1 cellular context compared by ENCODE assay signal in the genomic region with DNA sequence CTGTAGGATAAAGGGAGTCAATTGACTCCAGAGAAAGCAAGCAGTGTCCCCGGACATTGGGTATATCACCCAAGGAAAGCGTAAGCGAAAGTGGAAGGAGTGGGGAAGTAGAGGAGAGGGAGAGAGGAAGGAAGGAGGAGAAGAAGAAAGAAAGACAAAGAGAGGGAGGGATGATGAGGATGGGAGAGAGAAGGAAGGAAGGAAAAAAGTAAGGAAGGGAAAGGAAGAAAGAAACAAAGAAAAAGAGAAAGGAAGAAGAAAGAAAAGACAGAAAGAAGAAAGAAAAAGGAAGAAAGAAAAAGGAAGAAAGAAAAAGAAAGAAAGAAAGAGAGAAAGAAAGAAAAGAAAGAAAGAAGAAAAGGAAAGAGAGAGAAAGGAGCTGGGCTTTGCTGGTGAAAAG.
TF ChIP-seq lines count a peak whose summit lies in the region.

No MANE protein-coding gene starts in this region.

TF ChIP-seq in GM12878, 131 proteins besides CTCF, POLR2A, EP300 and RAD21 (continued from another document):
- TF ChIP-seq, protein P1, sequence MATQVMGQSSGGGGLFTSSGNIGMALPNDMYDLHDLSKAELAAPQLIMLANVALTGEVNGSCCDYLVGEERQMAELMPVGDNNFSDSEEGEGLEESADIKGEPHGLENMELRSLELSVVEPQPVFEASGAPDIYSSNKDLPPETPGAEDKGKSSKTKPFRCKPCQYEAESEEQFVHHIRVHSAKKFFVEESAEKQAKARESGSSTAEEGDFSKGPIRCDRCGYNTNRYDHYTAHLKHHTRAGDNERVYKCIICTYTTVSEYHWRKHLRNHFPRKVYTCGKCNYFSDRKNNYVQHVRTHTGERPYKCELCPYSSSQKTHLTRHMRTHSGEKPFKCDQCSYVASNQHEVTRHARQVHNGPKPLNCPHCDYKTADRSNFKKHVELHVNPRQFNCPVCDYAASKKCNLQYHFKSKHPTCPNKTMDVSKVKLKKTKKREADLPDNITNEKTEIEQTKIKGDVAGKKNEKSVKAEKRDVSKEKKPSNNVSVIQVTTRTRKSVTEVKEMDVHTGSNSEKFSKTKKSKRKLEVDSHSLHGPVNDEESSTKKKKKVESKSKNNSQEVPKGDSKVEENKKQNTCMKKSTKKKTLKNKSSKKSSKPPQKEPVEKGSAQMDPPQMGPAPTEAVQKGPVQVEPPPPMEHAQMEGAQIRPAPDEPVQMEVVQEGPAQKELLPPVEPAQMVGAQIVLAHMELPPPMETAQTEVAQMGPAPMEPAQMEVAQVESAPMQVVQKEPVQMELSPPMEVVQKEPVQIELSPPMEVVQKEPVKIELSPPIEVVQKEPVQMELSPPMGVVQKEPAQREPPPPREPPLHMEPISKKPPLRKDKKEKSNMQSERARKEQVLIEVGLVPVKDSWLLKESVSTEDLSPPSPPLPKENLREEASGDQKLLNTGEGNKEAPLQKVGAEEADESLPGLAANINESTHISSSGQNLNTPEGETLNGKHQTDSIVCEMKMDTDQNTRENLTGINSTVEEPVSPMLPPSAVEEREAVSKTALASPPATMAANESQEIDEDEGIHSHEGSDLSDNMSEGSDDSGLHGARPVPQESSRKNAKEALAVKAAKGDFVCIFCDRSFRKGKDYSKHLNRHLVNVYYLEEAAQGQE (IDR thresholded peaks at IDR 0.05; ENCODE audit: low read depth, low read length) = no peak
- TF ChIP-seq RFX5 (IDR thresholded peaks at IDR 0.05; ENCODE audit: low read depth, low read length) (no peak), SUZ12 (IDR thresholded peaks at IDR 0.05; ENCODE audit: unreplicated experiment) (no peak), ATF7 (IDR thresholded peaks at IDR 0.05; ENCODE audit: low read depth) (no peak; the same call in 1 of the 2 replicates), TBL1XR1 (IDR thresholded peaks at IDR 0.05; ENCODE audit: low read depth, low read length) (no peak)
